1 cellular context compared by ENCODE assay signal in the genomic region with DNA sequence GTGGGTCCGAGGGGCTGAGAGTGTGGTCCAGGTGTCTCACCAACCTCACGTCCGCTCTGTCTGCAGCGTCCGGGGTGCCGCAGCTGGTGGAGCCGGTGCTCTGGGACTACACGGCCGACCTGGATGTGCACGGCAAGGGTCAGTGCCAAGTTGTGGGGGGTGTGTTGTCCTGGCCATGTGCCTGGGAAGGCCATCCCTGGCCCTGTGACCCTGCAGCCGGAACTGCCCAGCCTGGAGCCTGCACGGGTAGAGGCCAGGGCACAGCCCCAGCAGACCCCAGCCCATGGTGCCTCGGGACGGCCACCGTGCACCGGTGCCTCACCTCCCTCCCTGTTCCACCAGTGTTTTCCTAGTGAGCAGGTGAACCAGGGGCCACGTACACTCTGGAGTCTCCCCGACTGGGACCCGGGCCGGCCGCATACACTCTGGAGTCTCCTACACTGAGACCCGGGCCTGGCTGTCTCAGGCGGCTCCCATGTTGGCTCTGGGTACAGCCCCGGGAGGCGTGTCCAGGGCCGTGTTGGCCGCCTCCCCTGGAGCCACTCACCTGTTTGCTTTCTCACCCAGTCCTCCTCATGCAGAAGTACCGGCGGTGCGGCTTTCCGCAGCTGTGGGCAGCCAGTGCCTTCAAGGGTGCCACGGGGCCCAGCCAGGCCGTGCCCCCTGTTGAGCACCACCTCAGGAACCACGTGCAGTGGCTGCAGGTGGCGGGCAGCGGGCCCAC.
TF ChIP-seq lines count a peak whose summit lies in the region.

No MANE protein-coding gene starts in this region.

TF ChIP-seq in HepG2, 621 proteins besides CTCF, POLR2A, EP300 and RAD21:
- TF ChIP-seq AGO2 (optimal IDR thresholded peaks at IDR 0.05; ENCODE audit: low read depth, low read length) (peak; percentile 21), NR2C2 (CRISPR knock-in tag; IDR thresholded peaks at IDR 0.05; ENCODE audit: borderline replicate concordance) (no peak), RBFOX2 (IDR thresholded peaks at IDR 0.05; ENCODE audit: low read depth, low read length) (0 out of 2 replicates have a peak, but pooled peaks have one; percentile 23)
